ENCODE assay signal across 1 cellular context in the genomic region with DNA sequence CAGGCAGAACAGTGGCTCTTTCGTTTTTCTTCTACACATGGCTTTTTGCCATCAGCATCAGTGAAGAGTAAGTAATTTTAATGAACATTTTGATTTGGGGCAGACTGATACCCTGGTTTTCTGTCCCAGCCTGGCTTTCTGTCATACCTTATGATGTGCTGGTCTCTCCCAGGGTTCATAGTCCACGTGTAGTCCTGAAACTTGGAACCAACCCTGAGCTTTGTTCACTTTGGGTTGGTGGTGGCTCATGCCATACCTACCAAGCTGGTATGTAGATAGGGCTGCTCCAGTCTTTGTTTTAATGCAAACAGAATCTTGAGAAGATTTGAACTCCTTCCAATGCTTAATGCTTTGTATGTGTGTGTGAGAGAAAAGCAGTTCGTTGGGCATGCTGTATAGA.
TF ChIP-seq lines count a peak whose summit lies in the region.

No MANE protein-coding gene starts in this region.

TF ChIP-seq in liver, 16 proteins besides CTCF, POLR2A, EP300 and RAD21 (continued from another document):
- TF ChIP-seq, protein P1, sequence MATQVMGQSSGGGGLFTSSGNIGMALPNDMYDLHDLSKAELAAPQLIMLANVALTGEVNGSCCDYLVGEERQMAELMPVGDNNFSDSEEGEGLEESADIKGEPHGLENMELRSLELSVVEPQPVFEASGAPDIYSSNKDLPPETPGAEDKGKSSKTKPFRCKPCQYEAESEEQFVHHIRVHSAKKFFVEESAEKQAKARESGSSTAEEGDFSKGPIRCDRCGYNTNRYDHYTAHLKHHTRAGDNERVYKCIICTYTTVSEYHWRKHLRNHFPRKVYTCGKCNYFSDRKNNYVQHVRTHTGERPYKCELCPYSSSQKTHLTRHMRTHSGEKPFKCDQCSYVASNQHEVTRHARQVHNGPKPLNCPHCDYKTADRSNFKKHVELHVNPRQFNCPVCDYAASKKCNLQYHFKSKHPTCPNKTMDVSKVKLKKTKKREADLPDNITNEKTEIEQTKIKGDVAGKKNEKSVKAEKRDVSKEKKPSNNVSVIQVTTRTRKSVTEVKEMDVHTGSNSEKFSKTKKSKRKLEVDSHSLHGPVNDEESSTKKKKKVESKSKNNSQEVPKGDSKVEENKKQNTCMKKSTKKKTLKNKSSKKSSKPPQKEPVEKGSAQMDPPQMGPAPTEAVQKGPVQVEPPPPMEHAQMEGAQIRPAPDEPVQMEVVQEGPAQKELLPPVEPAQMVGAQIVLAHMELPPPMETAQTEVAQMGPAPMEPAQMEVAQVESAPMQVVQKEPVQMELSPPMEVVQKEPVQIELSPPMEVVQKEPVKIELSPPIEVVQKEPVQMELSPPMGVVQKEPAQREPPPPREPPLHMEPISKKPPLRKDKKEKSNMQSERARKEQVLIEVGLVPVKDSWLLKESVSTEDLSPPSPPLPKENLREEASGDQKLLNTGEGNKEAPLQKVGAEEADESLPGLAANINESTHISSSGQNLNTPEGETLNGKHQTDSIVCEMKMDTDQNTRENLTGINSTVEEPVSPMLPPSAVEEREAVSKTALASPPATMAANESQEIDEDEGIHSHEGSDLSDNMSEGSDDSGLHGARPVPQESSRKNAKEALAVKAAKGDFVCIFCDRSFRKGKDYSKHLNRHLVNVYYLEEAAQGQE (IDR thresholded peaks at IDR 0.05), result peak; percentile 43
- no peak for TF ChIP-seq GABPA (IDR thresholded peaks at IDR 0.05 in 1 of 2, conservative IDR thresholded peaks at IDR 0.05 in 1 of 2)
- TF ChIP-seq HNF4A (conservative IDR thresholded peaks at IDR 0.05), result peak; percentile 87 to 91
- TF ChIP-seq JUND (IDR thresholded peaks at IDR 0.05), result no peak
- TF ChIP-seq FOXA2 (IDR thresholded peaks at IDR 0.05), result no peak
- TF ChIP-seq, protein P2, sequence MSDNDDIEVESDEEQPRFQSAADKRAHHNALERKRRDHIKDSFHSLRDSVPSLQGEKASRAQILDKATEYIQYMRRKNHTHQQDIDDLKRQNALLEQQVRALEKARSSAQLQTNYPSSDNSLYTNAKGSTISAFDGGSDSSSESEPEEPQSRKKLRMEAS (IDR thresholded peaks at IDR 0.05), result no peak
- TF ChIP-seq FOXA1 (IDR thresholded peaks at IDR 0.05), result no peak
